Comparison of ENCODE assay signal across 10 cellular contexts in the genomic region with DNA sequence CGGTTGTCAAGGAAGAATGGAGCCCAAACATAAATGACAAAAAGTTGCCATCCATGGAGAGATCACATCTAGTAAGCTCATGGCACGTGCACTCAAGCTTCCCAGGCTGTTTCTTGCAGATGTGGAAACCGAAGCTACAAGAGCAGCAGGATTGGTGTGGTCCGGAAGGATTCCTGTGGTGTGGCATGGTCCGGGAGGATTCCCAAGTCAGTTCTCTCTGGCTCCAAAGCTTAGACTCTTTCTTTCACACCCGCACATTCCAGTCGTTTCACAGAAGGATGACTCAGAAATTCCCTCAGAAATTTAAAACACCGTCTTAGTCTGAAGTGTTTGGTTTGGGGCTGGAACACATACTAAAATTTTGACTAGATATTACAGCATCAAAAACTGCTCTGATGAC.
A peak's percentile ranks its signal among the peaks of the same experiment; 100 is the strongest.
DNase-seq lines count a peak whose midpoint lies in the region; ATAC-seq and TF ChIP-seq lines count a peak whose summit lies in the region.
"Had no signal": no experiment of that assay in that cellular context is flagged by ENCODE, and none has a peak within 500 bp of the region (broad histone marks: within the 10 kb centered on the region; RNA-seq: fewer than 3 reads in every experiment).

No MANE protein-coding gene starts in this region.

- H3K27me3 ChIP-seq in RWPE2 (ENCODE audit: insufficient read depth, poor library complexity, severe bottlenecking) (no peaks in the 10 kb centered on the region), osteoblast (ENCODE audit: insufficient read depth, low read length) (no peaks in the 10 kb centered on the region)
- H3K27me3 ChIP-seq: adrenal gland had no signal

- no peak overlapping the region for H3K4me3 Mint-ChIP-seq in activated CD4-positive, alpha-beta memory T cell treated with anti-CD3 and anti-CD28 coated beads, Interleukin-2, amount 10 ng/mL, durations not matched to agents 7 days and 5 days

- H3K79me2 ChIP-seq in osteoblast (ENCODE audit: insufficient read depth, low read length): no peaks in the 10 kb centered on the region

- H3K4me3 ChIP-seq in RWPE2 (ENCODE audit: severe bottlenecking) (no peak overlapping the region), fibroblast of pulmonary artery (replicated peaks; ENCODE audit: low read depth, low read length) (no peak overlapping the region), osteoblast (ENCODE audit: insufficient read depth, low read length) (no peak overlapping the region)
- H3K4me3 ChIP-seq: adrenal gland had no signal

- H3K9me3 Mint-ChIP-seq in activated CD4-positive, alpha-beta memory T cell treated with anti-CD3 and anti-CD28 coated beads, Interleukin-2, amount 10 ng/mL, durations not matched to agents 7 days and 5 days: no peaks in the 10 kb centered on the region

- peaks cover 1% of the 10 kb centered on the region for H3K4me1 Mint-ChIP-seq in activated CD4-positive, alpha-beta memory T cell treated with anti-CD3 and anti-CD28 coated beads, Interleukin-2, amount 10 ng/mL, durations not matched to agents 7 days and 5 days

- no peaks in the 10 kb centered on the region for H3K36me3 ChIP-seq in RWPE2 (ENCODE audit: low read depth)
- H3K36me3 ChIP-seq in osteoblast (ENCODE audit: insufficient read depth, low read length): no peaks in the 10 kb centered on the region
- H3K36me3 ChIP-seq: adrenal gland had no signal

- DNase-seq in EH (ENCODE audit: low read depth) (peak; percentile 97), RWPE2 (ENCODE audit: low spot score) (peak; percentile 72), fibroblast of pulmonary artery (ENCODE audit: low read depth) (peak; percentile 89), osteoblast (ENCODE audit: insufficient read length, low spot score, missing footprints) (peak; percentile 65), SKM-1 (lab: John Stamatoyannopoulos, UW; ENCODE audit: unreplicated experiment) (no peak), SKM-1 treated with dmso at 0.1 percent for 144 hours (lab: John Stamatoyannopoulos, UW; ENCODE audit: unreplicated experiment) (no peak)
- no peak for DNase-seq in activated CD4-positive, alpha-beta memory T cell treated with anti-CD3 and anti-CD28 coated beads, Interleukin-2, amount 10 ng/mL, durations not matched to agents 7 days and 5 days
- DNase-seq: MM.1S had no signal

- ATAC-seq in RWPE2 (ENCODE audit: low read depth): peak; percentile 94
- no peak for ATAC-seq in esophagus mucosa

- no peaks in the 10 kb centered on the region for H4K20me1 ChIP-seq in osteoblast (ENCODE audit: insufficient read depth, low read length)

- H3K27ac ChIP-seq in RWPE2 (ENCODE audit: poor library complexity, severe bottlenecking) (peak overlapping the region; percentile 4), osteoblast (ENCODE audit: low read depth, low read length) (peak overlapping the region; percentile 31)
- H3K27ac ChIP-seq: adrenal gland had no signal

- CTCF ChIA-PET in activated CD4-positive, alpha-beta memory T cell treated with anti-CD3 and anti-CD28 coated beads, Interleukin-2, amount 10 ng/mL, durations not matched to agents 7 days and 5 days (lab: Charles Lee): interaction anchor here (1.1 to 2.2 kb wide), 2 partner anchors 9 to 243 kb away, joined by 4 to 5 read pairs; no protein-coding TSS in a partner anchor

- H3K27ac Mint-ChIP-seq in activated CD4-positive, alpha-beta memory T cell treated with anti-CD3 and anti-CD28 coated beads, Interleukin-2, amount 10 ng/mL, durations not matched to agents 7 days and 5 days: no peak overlapping the region

- TF ChIP-seq CTCF in RWPE2 (IDR thresholded peaks at IDR 0.05; ENCODE audit: poor library complexity, severe bottlenecking): no peak
- no peak for TF ChIP-seq CTCF in fibroblast of pulmonary artery (IDR thresholded peaks at IDR 0.05; ENCODE audit: low read length, missing control alignments)
- no peak for TF ChIP-seq CTCF in osteoblast (IDR thresholded peaks at IDR 0.05; ENCODE audit: extremely low read depth, low read depth, low read length)

- POLR2A ChIA-PET in activated CD4-positive, alpha-beta memory T cell treated with anti-CD3 and anti-CD28 coated beads, Interleukin-2, amount 10 ng/mL, durations not matched to agents 7 days and 5 days (lab: Charles Lee): no interaction called here

- peaks cover 25% of the 10 kb centered on the region for H3K27me3 Mint-ChIP-seq in activated CD4-positive, alpha-beta memory T cell treated with anti-CD3 and anti-CD28 coated beads, Interleukin-2, amount 10 ng/mL, durations not matched to agents 7 days and 5 days

- H2AFZ ChIP-seq in osteoblast (ENCODE audit: low read length): no peak overlapping the region

- no peaks in the 10 kb centered on the region for H3K36me3 Mint-ChIP-seq in activated CD4-positive, alpha-beta memory T cell treated with anti-CD3 and anti-CD28 coated beads, Interleukin-2, amount 10 ng/mL, durations not matched to agents 7 days and 5 days (ENCODE audit: low read depth)

- H3K4me1 ChIP-seq in RWPE2 (ENCODE audit: insufficient read depth, poor library complexity, severe bottlenecking) (peaks cover 22% of the 10 kb centered on the region), osteoblast (ENCODE audit: insufficient read depth, low read length) (peaks cover 27% of the 10 kb centered on the region)
- H3K4me1 ChIP-seq: adrenal gland had no signal

- H3K9me3 ChIP-seq in RWPE2 (ENCODE audit: severe bottlenecking) (no peaks in the 10 kb centered on the region), osteoblast (ENCODE audit: low read depth, low read length) (no peaks in the 10 kb centered on the region)
- H3K9me3 ChIP-seq: adrenal gland had no signal

- peak overlapping the region; percentile 50 for H3K4me2 ChIP-seq in osteoblast (ENCODE audit: insufficient read depth, low read length)

Comparison
In these comparisons a context has a peak if more than half of its experiments do, and no peak if none do; other contexts are left out.
1. DNase-seq: peak in EH (single experiment), RWPE2 (single experiment), fibroblast of pulmonary artery (single experiment) and osteoblast (single experiment); none in activated CD4-positive, alpha-beta memory T cell treated with anti-CD3 and anti-CD28 coated beads, Interleukin-2, amount 10 ng/mL, durations not matched to agents 7 days and 5 days (single experiment), SKM-1 (single experiment) and SKM-1 treated with dmso at 0.1 percent for 144 hours (single experiment).